Comparison of ENCODE assay signal across 1 cellular context in the genomic region with DNA sequence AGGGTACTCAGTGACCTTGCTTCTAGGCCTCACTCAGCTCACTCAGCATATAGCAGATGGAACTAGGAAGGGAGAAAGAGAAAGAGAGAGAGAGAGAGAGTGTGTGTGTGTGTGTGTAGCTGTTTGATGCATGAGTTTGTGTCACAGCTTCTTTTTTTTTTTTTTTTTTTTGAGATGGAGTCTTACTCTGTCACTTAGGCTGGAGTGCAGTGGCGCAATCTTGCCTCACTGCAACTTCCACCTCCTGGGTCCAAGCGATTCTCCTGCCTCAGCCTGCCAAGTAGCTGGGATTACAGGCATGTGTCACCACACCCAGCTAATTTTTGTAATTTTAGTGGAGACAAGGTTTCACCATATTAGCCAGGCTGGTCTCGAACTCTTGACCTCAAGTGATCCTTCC. TPM values are rescaled to one million over a fixed set of nuclear protein-coding genes. Genes with fewer than 3 reads are reported as not detected.
"Had no signal": no experiment of that assay in that cellular context is flagged by ENCODE, and none has a peak within 500 bp of the region (broad histone marks: within the 10 kb centered on the region; RNA-seq: fewer than 3 reads in every experiment).

No MANE protein-coding gene starts in this region.

RNA-seq across cellular contexts. Expression of a gene that starts 16.3 kb away (rescaled TPM):
- total RNA-seq: LHCN-M2 had no signal
